8 cellular contexts compared by ENCODE assay signal in the genomic region with DNA sequence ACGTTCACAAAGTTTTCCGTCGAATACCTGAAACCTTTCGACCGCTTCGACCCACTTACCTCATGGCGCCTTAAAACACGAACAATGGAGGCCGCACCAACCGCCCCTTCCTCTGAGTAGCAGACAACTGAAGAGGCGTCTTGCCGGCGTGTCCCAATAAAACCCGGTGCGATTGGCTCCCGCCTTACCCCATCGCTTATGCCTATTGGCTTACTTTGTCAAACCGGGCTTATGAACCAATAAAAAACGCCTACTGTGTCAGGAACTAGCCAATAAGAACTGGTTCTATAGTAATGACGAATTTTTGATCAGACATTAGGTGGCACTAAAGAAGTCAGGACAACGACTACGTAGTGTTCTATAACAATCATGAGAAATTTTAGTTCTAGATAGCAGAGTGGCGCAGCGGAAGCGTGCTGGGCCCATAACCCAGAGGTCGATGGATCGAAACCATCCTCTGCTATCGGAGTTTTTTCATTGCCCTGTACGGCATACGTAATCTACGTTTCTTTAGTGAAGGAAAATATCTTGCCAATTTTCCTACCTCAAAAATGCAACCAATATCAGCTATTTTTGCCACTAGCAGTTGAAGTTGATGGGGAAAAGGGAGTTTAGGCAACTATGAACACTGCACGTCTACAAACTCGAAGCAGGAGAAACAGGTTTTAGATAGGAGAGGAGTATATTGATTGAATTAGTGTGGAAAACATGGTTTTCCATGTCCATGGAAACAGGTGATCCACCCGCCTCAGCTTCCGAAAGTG. TPM values are rescaled to one million over a fixed set of nuclear protein-coding genes. Genes with fewer than 3 reads are reported as not detected.
DNase-seq lines count a peak whose midpoint lies in the region; ATAC-seq and TF ChIP-seq lines count a peak whose summit lies in the region.

A gene (minus strand): TSS at position 135 of the 764 bp plus-strand sequence. CDS start 71 bp downstream, at position 64.

- H3K4me3 Mint-ChIP-seq in activated T-cell treated with anti-CD3 and anti-CD28 coated beads, Interleukin-2, amount 50 U/mL, for 24 hours = no peak within 1 kb of the TSS

- peak; percentile 83 for ATAC-seq in GM21717 (IDR thresholded peaks at IDR 0.05; ENCODE audit: unreplicated experiment)

- H3K27me3 ChIP-seq in PC-9 (ENCODE audit: insufficient read depth, low read depth) (no peaks in the 10 kb centered on the region), esophagus muscularis mucosa (no peaks in the 10 kb centered on the region), muscle layer of duodenum (ENCODE audit: low read depth, low read length) (no peaks in the 10 kb centered on the region)

- 0 out of 2 replicates have a peak, but pooled peaks cover 6% of the 10 kb centered on the region for H4K20me1 ChIP-seq in PC-9 (ENCODE audit: insufficient read depth)

- 1% methylated on average over 34 of the region's 35 CpGs for WGBS in esophagus muscularis mucosa

- H2AFZ ChIP-seq in PC-9 = peak within 1 kb of the TSS; percentile 88

- H3K4me1 ChIP-seq in PC-9 (replicated peaks; ENCODE audit: insufficient read depth) (peaks cover 13% of the 10 kb centered on the region), esophagus muscularis mucosa (peaks cover 14 to 31% (median 23%) of the 10 kb centered on the region in 4 donors), muscle layer of duodenum (ENCODE audit: control insufficient read depth in 1 of 2, insufficient read depth in 2 of 2, low read length in 2 of 2) (peaks cover 4 to 23% of the 10 kb centered on the region in 2 donors)

- peaks cover 46% of the 10 kb centered on the region for H3K79me2 ChIP-seq in PC-9 (ENCODE audit: low read depth)

- POLR2A ChIA-PET in PC-9 (lab: Charles Lee; ENCODE audit: unreplicated experiment) = interaction anchor here (0.6 to 0.7 kb wide), 4 partner anchors 24 to 307 kb away, joined by 3 to 7 read pairs (median 4); a partner anchor contains a TSS

- H3K4me1 Mint-ChIP-seq in activated T-cell treated with anti-CD3 and anti-CD28 coated beads, Interleukin-2, amount 50 U/mL, for 24 hours (ENCODE audit: low read depth) = peaks cover 36% of the 10 kb centered on the region

- TF ChIP-seq CTCF in PC-9 (conservative IDR thresholded peaks at IDR 0.05) (0 out of 2 replicates have a peak, but pooled peaks have one; percentile 14), esophagus muscularis mucosa (IDR thresholded peaks at IDR 0.05) (peak in 1 of 3 experiments; percentile 5)

- DNase-seq in DMS79 (lab: John Stamatoyannopoulos, UW) (peak; percentile 99), KBM-7 (peak; percentile 100), PC-9 (peak; percentile 94 to 100), esophagus muscularis mucosa (ENCODE audit: extremely low spot score) (peak; percentile 99)
- peak; percentile 94 for DNase-seq in activated T-cell treated with anti-CD3 and anti-CD28 coated beads, Interleukin-2, amount 50 U/mL, for 24 hours
- peak; percentile 95 to 97 for DNase-seq in stimulated activated CD8-positive, alpha-beta memory T cell treated with anti-CD3 and anti-CD28 coated beads, Interleukin-7, amount 100 ng/mL, for 4 hours (ENCODE audit: low read depth in 2 of 2)

- no peaks in the 10 kb centered on the region for H3K9me3 ChIP-seq in PC-9 (ENCODE audit: insufficient read depth, low read depth)
- no peaks in the 10 kb centered on the region for H3K9me3 ChIP-seq in esophagus muscularis mucosa
- no peaks in the 10 kb centered on the region for H3K9me3 ChIP-seq in muscle layer of duodenum (ENCODE audit: control insufficient read depth in 1 of 2, low read length in 2 of 2)

- H3K9me2 ChIP-seq in PC-9 (ENCODE audit: insufficient read depth) = no peaks in the 10 kb centered on the region

- BruUV-seq in PC-9 (replicated peaks; lab: Mats Ljungman, UMichigan) = TSS peak; percentile 61

- no peak for TF ChIP-seq EP300 in esophagus muscularis mucosa (IDR thresholded peaks at IDR 0.05)

- H3K27ac Mint-ChIP-seq in activated T-cell treated with anti-CD3 and anti-CD28 coated beads, Interleukin-2, amount 50 U/mL, for 24 hours = no peak within 1 kb of the TSS

- intact Hi-C loops in PC-9 (cut with micrococcal nuclease; ENCODE audit: unreplicated experiment) = loop anchor here (1.0 to 10.0 kb wide), 8 partner anchors 36 to 601 kb away; a partner anchor contains a TSS
- intact Hi-C loops in esophagus muscularis mucosa (cut with DNase I) = no loop called here

- peak; percentile 81 for TF ChIP-seq POLR2A in esophagus muscularis mucosa (IDR thresholded peaks at IDR 0.05; ENCODE audit: low read depth)

- in situ Hi-C loops in KBM-7 (cut with MboI; ENCODE audit: low pct_unique_long_range_greater_than_20kb, low sequenced_read_pairs) = no loop called here

- H3K36me3 ChIP-seq in PC-9 (ENCODE audit: low read depth) (peaks cover 33% of the 10 kb centered on the region), esophagus muscularis mucosa (peaks cover 28 to 37% (median 33%) of the 10 kb centered on the region in 4 donors), muscle layer of duodenum (ENCODE audit: control insufficient read depth in 1 of 2, insufficient read depth in 2 of 2, low read length in 2 of 2) (peaks cover 24 to 31% of the 10 kb centered on the region in 2 donors)

- H3K27ac ChIP-seq in PC-9 = peak within 1 kb of the TSS; percentile 72
- peak within 1 kb of the TSS; percentile 84 to 88 (median 86) for H3K27ac ChIP-seq in esophagus muscularis mucosa (replicated peaks in 1 of 4)
- peak within 1 kb of the TSS; percentile 94 for H3K27ac ChIP-seq in muscle layer of duodenum (ENCODE audit: low read length)

- H3F3A ChIP-seq in PC-9 (ENCODE audit: insufficient read depth, low read depth) = peaks cover 57% of the 10 kb centered on the region

- H3K9me3 Mint-ChIP-seq in activated T-cell treated with anti-CD3 and anti-CD28 coated beads, Interleukin-2, amount 50 U/mL, for 24 hours = no peaks in the 10 kb centered on the region

- no peaks in the 10 kb centered on the region for H3K27me3 Mint-ChIP-seq in activated T-cell treated with anti-CD3 and anti-CD28 coated beads, Interleukin-2, amount 50 U/mL, for 24 hours

- H3K36me3 Mint-ChIP-seq in activated T-cell treated with anti-CD3 and anti-CD28 coated beads, Interleukin-2, amount 50 U/mL, for 24 hours (ENCODE audit: low read depth) = no peaks in the 10 kb centered on the region

- CTCF ChIA-PET in PC-9 (lab: Charles Lee) = no interaction called here

- peak within 1 kb of the TSS; percentile 91 for H3K4me2 ChIP-seq in PC-9

- H3K4me3 ChIP-seq in PC-9 = peak within 1 kb of the TSS; percentile 75
- H3K4me3 ChIP-seq in esophagus muscularis mucosa = peak within 1 kb of the TSS; percentile 73 to 82 (median 78)
- H3K4me3 ChIP-seq in muscle layer of duodenum (ENCODE audit: low read depth in 1 of 2, low read length in 2 of 2) = peak within 1 kb of the TSS; percentile 88 to 97

RNA-seq across cellular contexts. Expression of the gene that starts here (rescaled TPM):
- 131 and 145 TPM in 2 replicates for total RNA-seq in PC-9 (2021)
- 100 to 1,000 TPM in 1 of 4 donors, 10 to 100 TPM in 3; 43.6 to 102 (median 64.7) TPM for total RNA-seq in esophagus muscularis mucosa

Comparison
In these comparisons a context has a peak if more than half of its experiments do, and no peak if none do; other contexts are left out.
1. Peak in every context shown above with its lines: DNase-seq, ATAC-seq, H3K4me3 ChIP-seq and H3K27ac ChIP-seq.